ENCODE assay signal across 8 cellular contexts in genomic region chr1:54406339-54407181, GRCh38. TPM values are rescaled to one million over a fixed set of nuclear protein-coding genes. Genes with fewer than 3 reads are reported as not detected.
DNase-seq lines count a peak whose midpoint lies in the region; ATAC-seq and TF ChIP-seq lines count a peak whose summit lies in the region.

Gene SSBP3 (minus strand): TSS chr1:54406394.

- peak within 1 kb of the TSS; percentile 67 to 86 (median 83) for H3K27ac ChIP-seq in right lobe of liver

- peaks cover 17% of the 10 kb centered on the region for H3K36me3 ChIP-seq in BE2C
- peaks cover 0 to 5% (median 0%) of the 10 kb centered on the region in 4 donors for H3K36me3 ChIP-seq in right lobe of liver

- ATAC-seq in HG03469 (IDR thresholded peaks at IDR 0.05; ENCODE audit: unreplicated experiment), result peak; percentile 59
- ATAC-seq in right lobe of liver, result peak; percentile 85 to 94 (median 90)

- TF ChIP-seq POLR2A in right lobe of liver (IDR thresholded peaks at IDR 0.05), result peak; percentile 96

- H3K9me3 ChIP-seq in BE2C, result no peaks in the 10 kb centered on the region
- H3K9me3 ChIP-seq in right lobe of liver, result no peaks in the 10 kb centered on the region

- 1% methylated on average over 20 of the region's 100 CpGs for WGBS in right lobe of liver (ENCODE audit: insufficient coverage, low coverage, low lambda C conversion rate, missing lambda C conversion rate)

- DNase-seq in BE2C (peak; percentile 90), GM19240 (ENCODE audit: insufficient read length, low spot score) (peak; percentile 88), NCI-H526 treated with DMSO at 0.1 percent for 48 hours (lab: John Stamatoyannopoulos, UW) (peak; percentile 87), dermis blood vessel endothelial cell (peak; percentile 96), right lobe of liver (peak; percentile 94 to 96 (median 95))
- peak; percentile 84 to 88 for DNase-seq in activated CD4-positive, alpha-beta T cell treated with anti-CD3 and anti-CD28 coated beads, Interleukin-2, amount 50 U/mL, for 4 hours
- peak; percentile 87 to 93 for DNase-seq in stimulated activated CD4-positive, alpha-beta T cell treated with anti-CD3 and anti-CD28 coated beads, Interleukin-4, amount 100 ng/mL, for 4 hours

- intact Hi-C loops in right lobe of liver (cut with DNase I), result loop anchor here (5.0 to 10.0 kb wide), 3 partner anchors 81 to 134 kb away; no protein-coding TSS in a partner anchor

- H3K27me3 ChIP-seq in BE2C (no peaks in the 10 kb centered on the region), right lobe of liver (no peaks in the 10 kb centered on the region)

- TF ChIP-seq CTCF in BE2C (IDR thresholded peaks at IDR 0.05; ENCODE audit: low read depth, low read length) (no peak), right lobe of liver (IDR thresholded peaks at IDR 0.05) (no peak)

- peak within 1 kb of the TSS; percentile 69 for H3K4me3 ChIP-seq in BE2C (ENCODE audit: low read depth, low read length)
- H3K4me3 ChIP-seq in right lobe of liver, result peak within 1 kb of the TSS; percentile 65 to 79 (median 79)

- peaks cover 17% of the 10 kb centered on the region for H3K4me1 ChIP-seq in BE2C
- H3K4me1 ChIP-seq in right lobe of liver, result peaks cover 0 to 8% (median 3%) of the 10 kb centered on the region in 4 donors

RNA-seq across cellular contexts. Expression of gene SSBP3, which starts in this region (rescaled TPM):
- polyA plus RNA-seq in BE2C (2012; ENCODE audit: insufficient read depth, insufficient read length, low read depth), result 91.5 TPM
- total RNA-seq in dermis blood vessel endothelial cell (6.6 and 9.6 TPM in 2 replicates), right lobe of liver (10 to 100 TPM; 19.4 to 34.1 (median 24.4) TPM)

Comparison
In these comparisons a context has a peak if more than half of its experiments do, and no peak if none do; other contexts are left out.
1. Peak in every context shown above with its lines: DNase-seq, ATAC-seq, H3K4me3 ChIP-seq and H3K27ac ChIP-seq.